In genomic region chr2:25316101-25316500, GRCh38 we compare ENCODE assay signal across 11 cellular contexts. TPM values are rescaled to one million over a fixed set of nuclear protein-coding genes. Genes with fewer than 3 reads are reported as not detected.
A peak's percentile ranks its signal among the peaks of the same experiment; 100 is the strongest.
DNase-seq lines count a peak whose midpoint lies in the region; ATAC-seq and TF ChIP-seq lines count a peak whose summit lies in the region.
"Had no signal": no experiment of that assay in that cellular context is flagged by ENCODE, and none has a peak within 500 bp of the region (broad histone marks: within the 10 kb centered on the region; RNA-seq: fewer than 3 reads in every experiment).

No MANE protein-coding gene starts in this region.

- CTCF ChIA-PET in CD4-positive, alpha-beta T cell (lab: Charles Lee): interaction anchor here (2.5 kb wide), 1 partner anchor 46 kb away, joined by 11 read pairs; no protein-coding TSS in a partner anchor

- H3K4me1 ChIP-seq in neural progenitor cell: peaks cover 32% of the 10 kb centered on the region
- H3K4me1 ChIP-seq: Caco-2 had no signal

- peaks cover 18% of the 10 kb centered on the region for H3K36me3 Mint-ChIP-seq in CD4-positive, alpha-beta T cell (ENCODE audit: low read depth)
- H3K36me3 Mint-ChIP-seq in neural progenitor cell: no peaks in the 10 kb centered on the region

- peak overlapping the region; percentile 86 for H3K27ac Mint-ChIP-seq in CD4-positive, alpha-beta T cell
- H3K27ac Mint-ChIP-seq in neural progenitor cell: peak overlapping the region; percentile 13

- H4K20me1 ChIP-seq in neural progenitor cell (ENCODE audit: low read depth): no peaks in the 10 kb centered on the region

- no peaks in the 10 kb centered on the region for H3K36me3 ChIP-seq in neural progenitor cell
- H3K36me3 ChIP-seq in H7 (replicated peaks; ENCODE audit: control insufficient read depth, insufficient read depth, low read length): no peaks in the 10 kb centered on the region
- H3K36me3 ChIP-seq: pancreas had no signal

- intact Hi-C loops in CD4-positive, alpha-beta T cell (cut with DNase I, micrococcal nuclease): loop anchor here in 1 of 2 experiments (10.0 kb wide), 1 partner anchor 61 kb away; no protein-coding TSS in a partner anchor

- no peaks in the 10 kb centered on the region for H3K9me3 ChIP-seq in CD4-positive, alpha-beta T cell (ENCODE audit: control insufficient read depth, low read length)
- H3K9me3 ChIP-seq in neural progenitor cell (ENCODE audit: low read depth): no peaks in the 10 kb centered on the region
- H3K9me3 ChIP-seq: Caco-2, pancreas had no signal

- no peak for DNase-seq in CD4-positive, alpha-beta T cell
- DNase-seq in NOMO-1 treated with DMSO at 0.1 percent for 48 hours (lab: John Stamatoyannopoulos, UW; ENCODE audit: unreplicated experiment): peak; percentile 75
- DNase-seq in neural progenitor cell (ENCODE audit: low spot score): no peak
- DNase-seq in NCI-H187 treated with DMSO at 0.1 percent for 48 hours (lab: John Stamatoyannopoulos, UW): no peak
- DNase-seq in NCI-H187 (lab: John Stamatoyannopoulos, UW): no peak
- DNase-seq in stimulated activated CD4-positive, alpha-beta T cell treated with anti-CD3 and anti-CD28 coated beads, Interleukin-4, amount 100 ng/mL, for 4 hours: no peak
- DNase-seq in H7: no peak
- DNase-seq: Caco-2 had no signal

- H3K4me2 ChIP-seq in neural progenitor cell: no peak overlapping the region

- H2AFZ ChIP-seq in neural progenitor cell (replicated peaks): no peak overlapping the region

- H3K27me3 ChIP-seq in CD4-positive, alpha-beta T cell (ENCODE audit: control insufficient read depth, insufficient read depth, low read length): no peaks in the 10 kb centered on the region
- no peaks in the 10 kb centered on the region for H3K27me3 ChIP-seq in neural progenitor cell
- no peaks in the 10 kb centered on the region for H3K27me3 ChIP-seq in H7 (ENCODE audit: control insufficient read depth, insufficient read depth, low read length)
- H3K27me3 ChIP-seq: pancreas had no signal

- peaks cover 25% of the 10 kb centered on the region for H3F3A ChIP-seq in neural progenitor cell (ENCODE audit: low read depth)

- H3K4me1 Mint-ChIP-seq in CD4-positive, alpha-beta T cell (ENCODE audit: low read depth): peaks cover 64% of the 10 kb centered on the region
- peaks cover 22% of the 10 kb centered on the region for H3K4me1 Mint-ChIP-seq in neural progenitor cell

- no peaks in the 10 kb centered on the region for H3K9me3 Mint-ChIP-seq in CD4-positive, alpha-beta T cell
- peaks cover under 1% of the 10 kb centered on the region for H3K9me3 Mint-ChIP-seq in neural progenitor cell

- H3K4me3 Mint-ChIP-seq in CD4-positive, alpha-beta T cell: peak overlapping the region; percentile 49
- no peak overlapping the region for H3K4me3 Mint-ChIP-seq in neural progenitor cell

- no peak overlapping the region for H3K9ac ChIP-seq in neural progenitor cell

- H3K27ac ChIP-seq in CD4-positive, alpha-beta T cell (ENCODE audit: low read depth, low read length): peak overlapping the region; percentile 77
- peak overlapping the region; percentile 77 for H3K27ac ChIP-seq in cingulate gyrus (ENCODE audit: low read depth, low read length)
- H3K27ac ChIP-seq in neural progenitor cell: no peak overlapping the region

- H3K27me3 Mint-ChIP-seq in CD4-positive, alpha-beta T cell: no peaks in the 10 kb centered on the region
- H3K27me3 Mint-ChIP-seq in neural progenitor cell (ENCODE audit: insufficient read depth, low read depth): peaks cover 6% of the 10 kb centered on the region

- no peak for TF ChIP-seq CTCF in CD4-positive, alpha-beta T cell (IDR thresholded peaks at IDR 0.05)
- TF ChIP-seq CTCF in neural progenitor cell (IDR thresholded peaks at IDR 0.05): no peak

- ATAC-seq in CD4-positive, alpha-beta T cell (ENCODE audit: poor library complexity): no peak
- ATAC-seq: GM12878 had no signal

- POLR2A ChIA-PET in CD4-positive, alpha-beta T cell (lab: Charles Lee): interaction anchor here (0.7 to 1.9 kb wide), 4 partner anchors 12 to 65 kb away, joined by 3 to 8 read pairs (median 6); no protein-coding TSS in a partner anchor

- no peak overlapping the region for H3K4me3 ChIP-seq in neural progenitor cell
- H3K4me3 ChIP-seq in H7 (ENCODE audit: insufficient read depth, low read depth, low read length): no peak overlapping the region
- H3K4me3 ChIP-seq: GM12878, pancreas had no signal

- H3K79me2 ChIP-seq in neural progenitor cell (ENCODE audit: low read depth): no peaks in the 10 kb centered on the region

RNA-seq across cellular contexts. Expression of gene DNMT3A, which starts 25.6 kb away (rescaled TPM):
- total RNA-seq in CD4-positive, alpha-beta T cell: 10 to 100 TPM; 57.1 to 62.1 TPM
- 46.5 and 81.1 TPM in 2 replicates for total RNA-seq in neural progenitor cell (ENCODE audit: low replicate concordance)
- total RNA-seq in H7 (2014; rRNA removed; shearing (Covaris generic)): 48.6 and 63.1 TPM in 2 replicates
